Comparison of ENCODE assay signal across 23 cellular contexts in the genomic region with DNA sequence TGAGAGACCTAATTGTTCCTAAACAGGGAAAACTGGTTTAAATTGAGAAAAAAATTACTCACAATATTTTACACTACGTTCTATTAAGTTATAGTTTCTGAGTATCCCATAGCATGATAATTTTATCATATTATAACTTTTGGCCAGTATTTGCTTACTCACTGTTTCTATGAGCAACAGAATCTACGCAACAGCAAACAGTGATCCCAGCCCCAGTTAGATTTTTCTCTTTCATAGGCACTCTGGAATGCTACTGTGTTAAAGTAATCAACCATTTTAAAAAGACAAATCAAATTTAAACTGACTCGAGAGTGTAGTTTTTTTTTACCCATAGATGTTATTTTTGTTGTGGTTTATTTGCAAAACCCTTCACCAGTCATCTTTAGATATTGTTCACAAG.
"Had no signal": no experiment of that assay in that cellular context is flagged by ENCODE, and none has a peak within 500 bp of the region (broad histone marks: within the 10 kb centered on the region; RNA-seq: fewer than 3 reads in every experiment).

No MANE protein-coding gene starts in this region.

- DNase-seq: activated CD4-positive, alpha-beta T cell treated with anti-CD3 and anti-CD28 coated beads for 48 hours; activated CD4-positive, alpha-beta T cell treated with anti-CD3 and anti-CD28 coated beads, Interleukin-2, amount 50 U/mL, for 4 hours; activated CD4-positive, CD25-positive, alpha-beta regulatory T cell treated with anti-CD3 and anti-CD28 coated beads, Interleukin-2, amount 50 U/mL, for 72 hours; activated CD8-positive, alpha-beta memory T cell treated with anti-CD3 and anti-CD28 coated beads, Interleukin-2, amount 50 U/mL, for 48 hours; activated CD8-positive, alpha-beta T cell treated with anti-CD3 and anti-CD28 coated beads, Interleukin-2, amount 10 ng/mL, durations not matched to agents 7 days and 5 days; activated effector memory CD4-positive, alpha-beta T cell treated with Interleukin-2 at 50 U/mL for 16 hours; activated naive CD4-positive, alpha-beta T cell; activated T-cell treated with anti-CD3 and anti-CD28 coated beads, Interleukin-2, amount 50 U/mL, for 1 hour; amniotic stem cell; cerebellar nuclear complex; KG1; NCI-H1092; NCI-H1417; NCI-H2029 treated with DMSO at 0.1 percent for 48 hours; NCI-H524; SHP77 treated with DMSO at 0.1 percent for 48 hours; T-helper 17 cell; T-helper 9 cell had no signal

- H3K4me1 ChIP-seq: ascending aorta had no signal

- H3K4me3 ChIP-seq: ascending aorta had no signal

- H3K36me3 ChIP-seq: ascending aorta had no signal

- H3K4me1 Mint-ChIP-seq: activated naive CD4-positive, alpha-beta T cell treated with anti-CD3 and anti-CD28 coated beads, Interleukin-2, amount 50 U/mL, for 24 hours; brain; T-helper 17 cell had no signal

- H3K27ac Mint-ChIP-seq: activated CD8-positive, alpha-beta T cell treated with anti-CD3 and anti-CD28 coated beads, Interleukin-2, amount 10 ng/mL, durations not matched to agents 7 days and 5 days; activated naive CD4-positive, alpha-beta T cell treated with anti-CD3 and anti-CD28 coated beads, Interleukin-2, amount 50 U/mL, for 24 hours; brain; T-helper 17 cell; WTC11 had no signal

- H3K27me3 Mint-ChIP-seq: activated naive CD4-positive, alpha-beta T cell treated with anti-CD3 and anti-CD28 coated beads, Interleukin-2, amount 50 U/mL, for 24 hours; brain; T-helper 17 cell had no signal

- H3K9me3 Mint-ChIP-seq: activated naive CD4-positive, alpha-beta T cell treated with anti-CD3 and anti-CD28 coated beads, Interleukin-2, amount 50 U/mL, for 24 hours had no signal

- FAIRE-seq: RCC 7860 had no signal

- H3K27me3 ChIP-seq: ascending aorta had no signal

- H3K36me3 Mint-ChIP-seq: WTC11 had no signal

- H3K4me3 Mint-ChIP-seq: activated CD8-positive, alpha-beta T cell treated with anti-CD3 and anti-CD28 coated beads, Interleukin-2, amount 10 ng/mL, durations not matched to agents 7 days and 5 days; activated naive CD4-positive, alpha-beta T cell treated with anti-CD3 and anti-CD28 coated beads, Interleukin-2, amount 50 U/mL, for 24 hours; brain; T-helper 17 cell; WTC11 had no signal

- H3K27ac ChIP-seq: ascending aorta had no signal

- ATAC-seq: activated CD8-positive, alpha-beta T cell treated with anti-CD3 and anti-CD28 coated beads, Interleukin-2, amount 10 ng/mL, durations not matched to agents 7 days and 5 days; T-helper 17 cell; WTC11 had no signal
